Comparison of ENCODE assay signal across 8 cellular contexts in the genomic region with DNA sequence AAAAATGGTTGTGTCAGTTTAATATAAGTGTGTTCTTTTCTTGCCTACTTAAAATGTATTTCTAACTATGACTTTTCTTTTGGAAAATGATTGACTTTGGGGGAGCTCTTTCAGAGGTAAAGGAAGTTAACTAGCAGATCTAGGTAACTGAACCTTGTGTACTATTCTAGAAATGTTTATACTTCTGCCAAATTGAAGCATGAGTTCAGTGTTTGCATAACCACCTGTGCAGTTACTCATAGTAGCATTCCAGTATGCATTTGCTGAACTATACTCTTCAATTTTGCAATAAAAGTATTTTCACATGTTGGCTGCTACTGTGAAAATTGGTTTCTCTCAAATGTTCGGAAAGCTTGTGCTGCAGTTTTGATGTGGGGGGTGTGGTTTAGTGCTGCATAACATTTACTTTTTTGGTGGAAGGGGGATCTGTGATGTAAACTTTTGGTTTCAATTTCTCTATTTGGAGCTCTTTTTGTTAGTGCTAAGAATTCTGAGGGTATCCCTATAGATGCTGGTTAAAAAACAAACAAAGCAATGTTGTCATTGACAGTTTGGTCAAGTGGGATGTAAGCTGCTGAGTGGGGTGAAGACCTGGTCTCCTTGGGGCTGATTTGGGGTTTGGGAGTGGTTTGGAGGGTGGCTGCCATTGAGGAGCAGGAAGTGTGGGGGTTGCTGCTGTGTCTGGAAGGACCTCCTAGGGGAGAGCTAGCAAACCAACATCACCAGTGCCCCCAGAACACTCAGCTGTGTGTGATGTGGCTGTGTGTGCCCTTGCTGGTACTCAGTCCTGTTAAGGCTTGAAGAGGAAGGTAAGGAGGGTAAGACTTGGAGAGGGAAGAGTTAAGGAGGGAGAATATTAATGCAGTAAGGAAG.
DNase-seq lines count a peak whose midpoint lies in the region; ATAC-seq, FAIRE-seq and TF ChIP-seq lines count a peak whose summit lies in the region.

No MANE protein-coding gene starts in this region.

- no peak for TF ChIP-seq POLR2A in GM12891 (IDR thresholded peaks at IDR 0.05; ENCODE audit: low read depth, low read length)

- peak in 1 of 2 donors; percentile 39 for DNase-seq in activated naive CD4-positive, alpha-beta T cell treated with anti-CD3 and anti-CD28 coated beads, Interleukin-2, amount 50 U/mL, for 72 hours (ENCODE audit: low spot score in 2 of 2)
- peak; percentile 15 for DNase-seq in stimulated activated CD4-positive, alpha-beta T cell treated with anti-CD3 and anti-CD28 coated beads, Interleukin-1b, Interleukin-23, amount 100 ng/mL, for 48 hours
- DNase-seq in GM12891 (ENCODE audit: insufficient read length, low spot score) (no peak), NCI-H1105 (lab: John Stamatoyannopoulos, UW) (no peak), GM19240 (ENCODE audit: insufficient read length, low spot score) (no peak), AG08395 (ENCODE audit: low spot score) (no peak)

- H3K27ac Mint-ChIP-seq in activated naive CD4-positive, alpha-beta T cell treated with anti-CD3 and anti-CD28 coated beads, Interleukin-2, amount 50 U/mL, for 72 hours, result peak overlapping the region; percentile 85 to 88

- FAIRE-seq in GM12891 (lab: Jason Lieb, UNC), result no peak

- peaks cover 0 to under 1% of the 10 kb centered on the region in 2 donors for H3K9me3 Mint-ChIP-seq in activated naive CD4-positive, alpha-beta T cell treated with anti-CD3 and anti-CD28 coated beads, Interleukin-2, amount 50 U/mL, for 72 hours

- peak; percentile 43 for ATAC-seq in GM19324 (IDR thresholded peaks at IDR 0.05; ENCODE audit: low FRiP score, unreplicated experiment)
- ATAC-seq in HG03460 (IDR thresholded peaks at IDR 0.05; ENCODE audit: unreplicated experiment), result peak; percentile 37
- peak; percentile 43 to 48 for ATAC-seq in activated naive CD4-positive, alpha-beta T cell treated with anti-CD3 and anti-CD28 coated beads, Interleukin-2, amount 50 U/mL, for 72 hours

- peaks cover 0 to 6% of the 10 kb centered on the region in 2 donors for H3K36me3 Mint-ChIP-seq in activated naive CD4-positive, alpha-beta T cell treated with anti-CD3 and anti-CD28 coated beads, Interleukin-2, amount 50 U/mL, for 72 hours

TF ChIP-seq in GM12891, 5 proteins besides CTCF, POLR2A, EP300 and RAD21:
- TF ChIP-seq PAX5 (IDR thresholded peaks at IDR 0.05; ENCODE audit: insufficient read depth, low read length, severe bottlenecking) (no peak), TAF1 (IDR thresholded peaks at IDR 0.05; ENCODE audit: low read depth, low read length) (no peak), SPI1 (IDR thresholded peaks at IDR 0.05; ENCODE audit: low read depth, low read length) (no peak), POLR2AphosphoS5 (IDR thresholded peaks at IDR 0.05; ENCODE audit: low read depth, low read length) (no peak), POU2F2 (IDR thresholded peaks at IDR 0.05; ENCODE audit: low read depth, low read length) (no peak)
